20 cellular contexts compared by ENCODE assay signal in the genomic region with DNA sequence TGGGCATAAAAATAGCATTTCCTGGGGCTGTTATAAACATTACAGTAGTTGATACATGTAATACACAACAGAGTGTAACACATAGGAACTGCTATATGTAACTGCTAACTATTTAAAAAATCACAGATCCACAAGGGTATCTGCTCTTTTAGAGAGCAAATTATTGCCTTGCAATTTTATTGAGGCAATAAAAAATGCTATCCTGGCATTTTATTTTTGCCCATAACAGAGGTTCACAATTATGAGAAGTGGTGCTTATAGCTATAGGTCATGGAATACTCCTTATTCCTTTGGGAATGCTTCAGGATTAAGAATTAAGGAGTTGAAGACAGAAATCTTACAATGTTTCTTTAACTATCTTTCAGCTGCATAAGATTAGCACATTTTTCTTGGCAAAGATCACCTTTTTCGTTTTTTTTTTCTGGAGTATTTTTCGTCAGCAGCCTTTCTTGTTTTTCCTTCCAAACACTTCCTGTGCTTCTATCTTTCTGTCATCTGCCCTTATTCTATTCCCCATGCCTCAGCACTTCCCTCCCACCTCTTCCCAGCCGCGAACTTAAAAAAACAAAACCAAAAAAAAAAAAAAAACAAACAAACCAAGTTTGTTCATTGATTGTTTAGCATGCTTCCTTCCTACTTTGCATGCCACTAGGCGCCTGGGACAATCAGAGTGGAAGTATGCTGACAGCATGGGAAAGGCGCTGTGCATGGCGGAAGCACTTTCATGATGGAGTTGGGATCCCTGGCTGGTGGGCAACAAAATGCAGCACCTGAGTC.
A peak's percentile ranks its signal among the peaks of the same experiment; 100 is the strongest.
DNase-seq lines count a peak whose midpoint lies in the region; ATAC-seq, FAIRE-seq and TF ChIP-seq lines count a peak whose summit lies in the region.
"Had no signal": no experiment of that assay in that cellular context is flagged by ENCODE, and none has a peak within 500 bp of the region (broad histone marks: within the 10 kb centered on the region; RNA-seq: fewer than 3 reads in every experiment).

No MANE protein-coding gene starts in this region.

- DNase-seq in NCI-H2171 treated with DMSO at 0.1 percent for 48 hours (lab: John Stamatoyannopoulos, UW): peak; percentile 40
- DNase-seq in NCI-H2171 (lab: John Stamatoyannopoulos, UW): no peak
- DNase-seq in K562 (ENCODE audit: extremely low read depth in 1 of 4, low spot score in 3 of 4): no peak
- peak; percentile 27 for DNase-seq in left kidney (ENCODE audit: low read depth, low spot score)
- no peak for DNase-seq in smooth muscle cell (lab: John Stamatoyannopoulos, UW; ENCODE audit: unreplicated experiment)
- no peak for DNase-seq in HuH-7.5 (ENCODE audit: low spot score)
- DNase-seq in activated T-cell treated with anti-CD3 and anti-CD28 coated beads, Interleukin-2, amount 50 U/mL, for 1 hour: no peak
- DNase-seq in sigmoid colon: no peak
- DNase-seq: activated CD4-positive, alpha-beta T cell treated with anti-CD3 and anti-CD28 coated beads, Interleukin-2, amount 50 U/mL, for 48 hours; CD8-positive, alpha-beta T cell; hippocampal formation; left lung; naive thymus-derived CD4-positive, alpha-beta T cell; NCI-H1417 treated with DMSO at 0.1 percent for 48 hours; PC-9; retina; stimulated activated CD4-positive, alpha-beta T cell treated with anti-CD3 and anti-CD28 coated beads, Interleukin-2, amount 100 ng/mL, for 48 hours had no signal

- TF ChIP-seq EP300 in K562 (IDR thresholded peaks at IDR 0.05; ENCODE audit: low read length): no peak
- no peak for TF ChIP-seq EP300 in sigmoid colon (IDR thresholded peaks at IDR 0.05)

- CTCF ChIA-PET in K562 (lab: Yijun Ruan, JAX; ENCODE audit: low intra/inter-chr PET ratio): no interaction called here

- H3K4me3 ChIP-seq in K562 (no peak overlapping the region), smooth muscle cell (no peak overlapping the region), sigmoid colon (no peak overlapping the region)
- H3K4me3 ChIP-seq: coronary artery, GM12878, left lung, PC-9 had no signal

- no peak for ATAC-seq in K562
- ATAC-seq: activated T-helper 17 cell treated with anti-CD3 and anti-CD28 coated beads, Interleukin-2, amount 50 U/mL, for 72 hours; CD8-positive, alpha-beta T cell; GM12878; left lung had no signal

- intact Hi-C loops in K562 (cut with micrococcal nuclease): no loop called here
- intact Hi-C loops in sigmoid colon (cut with DNase I): no loop called here

- no peak overlapping the region for H3K9ac ChIP-seq in K562 (ENCODE audit: insufficient read depth in 1 of 2, low read depth in 2 of 2, low read length in 2 of 2)
- no peak overlapping the region for H3K9ac ChIP-seq in smooth muscle cell (ENCODE audit: low read depth)

- H2AFZ ChIP-seq in K562 (ENCODE audit: low read depth, low read length) (no peak overlapping the region), smooth muscle cell (ENCODE audit: low read depth) (peak overlapping the region; percentile 33)
- H2AFZ ChIP-seq: PC-9 had no signal

- TF ChIP-seq POLR2A in K562 (conservative IDR thresholded peaks at IDR 0.05): no peak
- no peak for TF ChIP-seq POLR2A in sigmoid colon (IDR thresholded peaks at IDR 0.05)

- H3K4me2 ChIP-seq in K562 (ENCODE audit: insufficient read depth, low read length) (no peak overlapping the region), smooth muscle cell (peak overlapping the region; percentile 59)
- H3K4me2 ChIP-seq: PC-9 had no signal

- H3K79me2 ChIP-seq in K562 (ENCODE audit: control insufficient read depth, insufficient read depth, low read length) (no peaks in the 10 kb centered on the region), smooth muscle cell (ENCODE audit: low read depth) (no peaks in the 10 kb centered on the region)

- no peaks in the 10 kb centered on the region for H3K4me1 ChIP-seq in K562 (replicated peaks in 1 of 2; ENCODE audit: control insufficient read depth in 2 of 2, insufficient read depth in 2 of 2, low read length in 2 of 2)
- H3K4me1 ChIP-seq in smooth muscle cell (ENCODE audit: low read depth): peaks cover 4% of the 10 kb centered on the region
- no peaks in the 10 kb centered on the region for H3K4me1 ChIP-seq in sigmoid colon

- no peak overlapping the region for H3K27ac ChIP-seq in K562 (ENCODE audit: extremely low read depth, low read depth, low read length)
- no peak overlapping the region for H3K27ac ChIP-seq in smooth muscle cell (ENCODE audit: low read depth)
- H3K27ac ChIP-seq in sigmoid colon: no peak overlapping the region
- H3K27ac ChIP-seq: coronary artery, left lung, PC-9 had no signal

- no peak for FAIRE-seq in K562 (lab: Jason Lieb, UNC)

- H3K27me3 ChIP-seq in K562 (ENCODE audit: control insufficient read depth in 2 of 2, insufficient read depth in 2 of 2, low read length in 2 of 2): 0 out of 5 replicates have a peak, but pooled peaks cover 0 to 3% of the 10 kb centered on the region in 2 experiments
- H3K27me3 ChIP-seq in smooth muscle cell (ENCODE audit: low read depth): no peaks in the 10 kb centered on the region
- H3K27me3 ChIP-seq in sigmoid colon: no peaks in the 10 kb centered on the region
- H3K27me3 ChIP-seq: left lung had no signal

- BruUV-seq in K562 (replicated peaks; lab: Mats Ljungman, UMichigan): no TSS peak

- H3K9me3 ChIP-seq in K562 (replicated peaks; ENCODE audit: control insufficient read depth, insufficient read depth, low read depth, low read length) (no peaks in the 10 kb centered on the region), smooth muscle cell (replicated peaks; ENCODE audit: low read depth) (no peaks in the 10 kb centered on the region), sigmoid colon (no peaks in the 10 kb centered on the region)
- H3K9me3 ChIP-seq: left lung had no signal

- H4K20me1 ChIP-seq in K562 (replicated peaks; ENCODE audit: control insufficient read depth, insufficient read depth, low read length) (no peaks in the 10 kb centered on the region), smooth muscle cell (ENCODE audit: low read depth) (no peaks in the 10 kb centered on the region)

- TF ChIP-seq RAD21 in K562 (CRISPR knock-in tag; conservative IDR thresholded peaks at IDR 0.05 in 1 of 2, IDR thresholded peaks at IDR 0.05 in 1 of 2): no peak

- TF ChIP-seq CTCF in K562 (IDR thresholded peaks at IDR 0.05 in 2 of 3, conservative IDR thresholded peaks at IDR 0.05 in 1 of 3; ENCODE audit: insufficient read depth in 2 of 3, low read depth in 1 of 3, low read length in 3 of 3): no peak
- no peak for TF ChIP-seq CTCF in smooth muscle cell (IDR thresholded peaks at IDR 0.05; ENCODE audit: borderline replicate concordance, insufficient read depth, poor library complexity, severe bottlenecking)
- no peak for TF ChIP-seq CTCF in sigmoid colon (IDR thresholded peaks at IDR 0.05)

- WGBS in K562 (ENCODE audit: insufficient coverage, low coverage, missing lambda C conversion rate): 10% methylated on average over 7 of the region's 7 CpGs
- 36% methylated on average over 7 of the region's 7 CpGs for WGBS in smooth muscle cell (ENCODE audit: low lambda C conversion rate)
- whole genome bisulfite sequencing in sigmoid colon, 2 donors: 30 to 42% methylated on average over 7 of the region's 7 CpGs

- H3K36me3 ChIP-seq in K562 (ENCODE audit: control insufficient read depth, insufficient read depth, low read length): no peaks in the 10 kb centered on the region
- H3K36me3 ChIP-seq in smooth muscle cell (ENCODE audit: low read depth): no peaks in the 10 kb centered on the region
- no peaks in the 10 kb centered on the region for H3K36me3 ChIP-seq in sigmoid colon
- H3K36me3 ChIP-seq: left lung had no signal

- H3F3A ChIP-seq in smooth muscle cell (ENCODE audit: low read depth): no peaks in the 10 kb centered on the region

- H3K9me1 ChIP-seq in K562 (ENCODE audit: control insufficient read depth, insufficient read depth, low read length): no peaks in the 10 kb centered on the region

- in situ Hi-C loops in K562 (cut with MboI): no loop called here

- POLR2A ChIA-PET in K562 (lab: Yijun Ruan, JAX): interaction anchor here (1.0 kb wide), 1 partner anchor 11 kb away, joined by 3 read pairs; no protein-coding TSS in a partner anchor

TF ChIP-seq in K562, 482 proteins besides CTCF, POLR2A, EP300 and RAD21:
- TF ChIP-seq MCM2 (IDR thresholded peaks at IDR 0.05; ENCODE audit: low read depth) (no peak), RBM25 (IDR thresholded peaks at IDR 0.05; ENCODE audit: low read depth, low read length, severe bottlenecking) (peak; percentile 38)

Comparison
In these comparisons a context has a peak if more than half of its experiments do, and no peak if none do; other contexts are left out.
1. DNase-seq: peak in NCI-H2171 treated with DMSO at 0.1 percent for 48 hours (single experiment) and left kidney (single experiment); none in NCI-H2171 (single experiment), K562 (0 of 4), smooth muscle cell (single experiment), HuH-7.5 (single experiment), activated T-cell treated with anti-CD3 and anti-CD28 coated beads, Interleukin-2, amount 50 U/mL, for 1 hour (single experiment) and sigmoid colon (single experiment).